Comparison of ENCODE assay signal across 8 cellular contexts in the genomic region with DNA sequence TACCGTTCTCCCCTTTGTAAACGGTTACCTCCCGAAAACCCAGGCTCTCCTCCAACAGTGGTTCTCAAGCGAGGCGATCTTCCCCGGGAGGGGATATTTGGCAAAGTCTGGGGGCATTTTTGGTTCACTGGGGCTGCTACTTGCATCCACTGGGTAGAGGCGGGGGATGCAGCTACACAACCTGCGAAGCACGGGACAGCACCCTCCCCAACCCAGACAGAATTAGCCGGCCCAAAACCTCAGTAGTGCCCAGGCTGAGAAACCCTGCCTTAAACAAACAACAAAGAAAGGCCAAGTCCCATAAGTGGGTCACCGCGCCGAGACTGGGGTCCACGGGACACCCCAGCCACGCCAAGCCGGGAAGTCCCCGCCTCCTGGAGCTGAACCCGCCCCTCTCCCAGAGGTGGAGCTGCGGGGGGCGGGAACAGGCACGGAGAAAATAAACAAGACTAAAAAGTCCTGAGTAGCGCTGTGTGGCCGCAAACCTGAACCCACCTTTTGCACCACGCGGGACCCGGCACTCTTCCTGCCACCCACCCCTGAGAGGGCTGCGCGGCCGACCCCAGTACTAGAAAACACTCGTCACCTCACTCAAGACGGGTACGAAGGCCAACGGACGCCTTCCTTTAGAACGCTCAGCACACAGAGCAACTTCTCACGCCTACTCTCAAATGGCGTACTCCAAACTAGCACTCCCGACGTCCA. TPM values are rescaled to one million over a fixed set of nuclear protein-coding genes. Genes with fewer than 3 reads are reported as not detected.
DNase-seq lines count a peak whose midpoint lies in the region; ATAC-seq, FAIRE-seq and TF ChIP-seq lines count a peak whose summit lies in the region.
"Not testable (repeated sequence)": the region's sequence is repeated elsewhere in the genome, so short reads cannot be mapped to it uniquely, and the experiment has no call there.

No MANE protein-coding gene starts in this region.

- peak overlapping the region; percentile 92 for H3K9ac ChIP-seq in PC-3 (ENCODE audit: low read length)
- H3K9ac ChIP-seq in endothelial cell of umbilical vein (replicated peaks; ENCODE audit: extremely low read depth, insufficient read depth, low read length) = not testable (repeated sequence)

- peaks cover 13% of the 10 kb centered on the region for H3K4me1 Mint-ChIP-seq in memory B cell

- H3K36me3 Mint-ChIP-seq in memory B cell = not testable (repeated sequence)

- H3K27ac ChIP-seq in C4-2B = peak overlapping the region; percentile 81
- H3K27ac ChIP-seq in PC-3 (ENCODE audit: low read length) = peak overlapping the region; percentile 78
- H3K27ac ChIP-seq in endothelial cell of umbilical vein (ENCODE audit: insufficient read depth, low read depth, low read length) = peak overlapping the region; percentile 91

- H2AFZ ChIP-seq in PC-3 (ENCODE audit: low read length) (peak overlapping the region; percentile 95; the same call in 1 of the 2 replicates), endothelial cell of umbilical vein (ENCODE audit: low read depth, low read length) (peak overlapping the region; percentile 86)

- ATAC-seq in GM19452 (IDR thresholded peaks at IDR 0.05; ENCODE audit: unreplicated experiment) (peak; percentile 27), HG03060 (IDR thresholded peaks at IDR 0.05; ENCODE audit: low read depth, unreplicated experiment) (peak; percentile 47), PC-3 (peak; percentile 72), memory B cell (ENCODE audit: low read depth) (peak; percentile 33)

- H3K9me1 ChIP-seq in endothelial cell of umbilical vein (replicated peaks; ENCODE audit: control insufficient read depth, extremely low read depth, insufficient read depth, low read length) = not testable (repeated sequence)

- H3K4me3 ChIP-seq in PC-3 (ENCODE audit: low read length) (peak overlapping the region; percentile 100), endothelial cell of umbilical vein (replicated peaks in 1 of 3; ENCODE audit: insufficient read depth in 1 of 3, low read depth in 1 of 3, low read length in 3 of 3) (peak overlapping the region; percentile 74 to 97 (median 85))

- POLR2A ChIA-PET in PC-3 (lab: Charles Lee; ENCODE audit: unreplicated experiment); endothelial cell of umbilical vein (lab: Charles Lee): not testable (repeated sequence)

- not testable (repeated sequence) for H3K9me3 ChIP-seq in PC-3 (ENCODE audit: low read length); endothelial cell of umbilical vein (replicated peaks; ENCODE audit: control insufficient read depth, insufficient read depth, low read length)

- H3K4me2 ChIP-seq in PC-3 (ENCODE audit: low read length) = peak overlapping the region; percentile 90
- H3K4me2 ChIP-seq in endothelial cell of umbilical vein (ENCODE audit: insufficient read depth, low read length) = peak overlapping the region; percentile 93

- not testable (repeated sequence) for H3K27me3 Mint-ChIP-seq in memory B cell

- CTCF ChIA-PET in PC-3 (lab: Charles Lee); endothelial cell of umbilical vein (lab: Charles Lee): not testable (repeated sequence)

- intact Hi-C loops in PC-3 (cut with micrococcal nuclease) (loop anchor here (5.0 to 10.0 kb wide), 2 partner anchors 90 to 97 kb away; a partner anchor contains a TSS), endothelial cell of umbilical vein (cut with micrococcal nuclease) (loop anchor here (2.0 to 5.0 kb wide), 3 partner anchors 77 to 95 kb away; a partner anchor contains a TSS)

- not testable (repeated sequence) for TF ChIP-seq POLR2A in endothelial cell of umbilical vein (IDR thresholded peaks at IDR 0.05; ENCODE audit: low read depth, low read length)

- not testable (repeated sequence) for H3K9me3 Mint-ChIP-seq in memory B cell

- H3K27me3 ChIP-seq in PC-3 (ENCODE audit: low read length); endothelial cell of umbilical vein (ENCODE audit: control insufficient read depth in 2 of 2, insufficient read depth in 2 of 2, low read length in 2 of 2): not testable (repeated sequence)

- H3K79me2 ChIP-seq in PC-3 (ENCODE audit: low read length) = peaks cover 47% of the 10 kb centered on the region
- peaks cover 46% of the 10 kb centered on the region for H3K79me2 ChIP-seq in endothelial cell of umbilical vein (ENCODE audit: control insufficient read depth, insufficient read depth, low read length)

- peak overlapping the region; percentile 94 for H3K27ac Mint-ChIP-seq in memory B cell

- H3K9me2 ChIP-seq in PC-3 (replicated peaks; ENCODE audit: low read length) = not testable (repeated sequence)

- not testable (repeated sequence) for FAIRE-seq in endothelial cell of umbilical vein (lab: Jason Lieb, UNC)

- not testable (repeated sequence) for H3K36me3 ChIP-seq in PC-3 (ENCODE audit: low read depth, low read length); endothelial cell of umbilical vein (ENCODE audit: control insufficient read depth in 2 of 2, extremely low read depth in 1 of 2, insufficient read depth in 2 of 2, low read length in 2 of 2)

- BruUV-seq in PC-3 (replicated peaks; lab: Mats Ljungman, UMichigan) (TSS peak; percentile 68), endothelial cell of umbilical vein (replicated peaks; lab: Mats Ljungman, UMichigan) (TSS peak; percentile 46)

- peak overlapping the region; percentile 96 for H3K4me3 Mint-ChIP-seq in memory B cell

- H3F3A ChIP-seq in PC-3 (ENCODE audit: low read length, unreplicated experiment) = not testable (repeated sequence)

- not testable (repeated sequence) for DNase-seq in PC-3; endothelial cell of umbilical vein (ENCODE audit: low read depth, low spot score)
- DNase-seq in activated effector memory CD4-positive, alpha-beta T cell treated with Interleukin-2 at 50 U/mL for 16 hours = peak; percentile 21
- DNase-seq in memory B cell (ENCODE audit: low spot score in 2 of 2) = peak in 1 of 2 donors; percentile 46
- peak; percentile 7 to 14 for DNase-seq in stimulated activated CD4-positive, alpha-beta T cell treated with anti-CD3 and anti-CD28 coated beads, Interleukin-2, amount 100 ng/mL, for 48 hours

- dilution Hi-C loops in endothelial cell of umbilical vein (cut with MboI; ENCODE audit: extremely low pct_ligation_motif_present, low sequenced_read_pairs) = not testable (repeated sequence)

- not testable (repeated sequence) for TF ChIP-seq CTCF in C4-2B (conservative IDR thresholded peaks at IDR 0.05); PC-3 (conservative IDR thresholded peaks at IDR 0.05; ENCODE audit: low read depth, low read length); endothelial cell of umbilical vein (IDR thresholded peaks at IDR 0.05; ENCODE audit: extremely low read depth in 1 of 2, insufficient read depth in 1 of 2, low read depth in 1 of 2, low read length in 2 of 2)

- H3K4me1 ChIP-seq in PC-3 (ENCODE audit: insufficient read depth, low read length) = peaks cover 11% of the 10 kb centered on the region
- peaks cover 18% of the 10 kb centered on the region for H3K4me1 ChIP-seq in endothelial cell of umbilical vein (ENCODE audit: control insufficient read depth, extremely low read depth, insufficient read depth, low read length)

- H4K20me1 ChIP-seq in PC-3 (ENCODE audit: low read length) = peaks cover 15% of the 10 kb centered on the region; the same call in 1 of the 2 replicates
- H4K20me1 ChIP-seq in endothelial cell of umbilical vein (replicated peaks; ENCODE audit: control insufficient read depth, extremely low read depth, insufficient read depth, low read length) = not testable (repeated sequence)

RNA-seq across cellular contexts. Expression of a gene that starts 0.5 kb away (rescaled TPM):
- total RNA-seq in PC-3 (2014; rRNA removed) (70.2 and 90.5 TPM in 2 replicates), endothelial cell of umbilical vein (130 and 140 TPM in 2 replicates)
- 86.2 and 125 TPM in 2 replicates for polyA plus RNA-seq in endothelial cell of umbilical vein
- polyA plus RNA-seq in endothelial cell of umbilical vein (2011; cell fraction: cytosol; rRNA removed) = 85.5 and 97.9 TPM in 2 replicates
- polyA plus RNA-seq in endothelial cell of umbilical vein (2011; cell fraction: nucleus; rRNA removed) = 33.0 and 43.1 TPM in 2 replicates
- polyA plus RNA-seq in endothelial cell of umbilical vein (2012) = 175 and 182 TPM in 2 replicates
- polyA minus RNA-seq in endothelial cell of umbilical vein = 50.6 and 51.3 TPM in 2 replicates
- polyA minus RNA-seq in endothelial cell of umbilical vein (2011; cell fraction: cytosol; rRNA and poly(A)+ RNA removed) = 38.0 TPM
- 19.8 and 23.9 TPM in 2 replicates for polyA minus RNA-seq in endothelial cell of umbilical vein (2011; cell fraction: nucleus; rRNA and poly(A)+ RNA removed)
